In the genomic region with DNA sequence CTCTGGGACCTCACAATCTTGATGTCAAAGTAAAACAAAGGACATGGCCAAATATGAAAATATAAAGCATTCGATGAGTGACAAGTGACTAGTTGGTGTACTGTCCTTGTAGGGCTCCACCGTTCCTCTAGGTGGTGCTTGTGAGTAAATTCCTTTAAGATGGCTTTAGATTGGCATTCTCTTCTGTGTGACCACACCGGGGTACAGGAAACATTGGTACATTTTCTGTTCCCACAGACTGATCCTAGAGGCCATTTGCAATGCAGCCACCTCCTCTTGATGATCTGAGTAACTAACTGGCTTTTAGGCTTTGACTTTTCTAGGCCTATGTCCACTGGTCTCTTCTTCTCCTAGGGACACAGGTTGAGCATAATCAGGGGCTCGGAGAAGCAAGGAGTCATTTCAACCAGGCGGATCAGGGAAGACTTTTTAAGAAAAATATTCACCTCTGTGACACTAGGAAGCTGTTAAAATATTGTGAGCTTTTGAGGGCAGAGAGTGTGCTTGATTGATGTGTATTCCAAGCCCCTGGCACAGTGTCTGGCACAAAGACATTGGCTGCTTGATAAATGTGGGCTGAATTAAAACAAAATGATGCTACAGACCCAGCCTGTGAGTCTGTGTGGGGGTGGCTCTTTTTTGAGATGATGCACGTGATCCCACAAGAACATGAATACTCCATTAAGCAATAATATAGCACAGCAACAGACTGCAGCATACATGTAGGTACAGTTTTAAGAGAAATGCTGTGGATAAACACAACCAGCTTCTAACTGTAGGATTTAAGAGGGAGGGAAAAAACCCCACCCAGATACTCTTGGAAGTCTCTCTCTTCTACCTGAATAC, we compare ENCODE assay signal across 8 cellular contexts. TPM values are rescaled to one million over a fixed set of nuclear protein-coding genes. Genes with fewer than 3 reads are reported as not detected.
DNase-seq lines count a peak whose midpoint lies in the region; ATAC-seq, FAIRE-seq and TF ChIP-seq lines count a peak whose summit lies in the region.

No MANE protein-coding gene starts in this region.

- no peaks in the 10 kb centered on the region for H3K27me3 Mint-ChIP-seq in activated naive CD8-positive, alpha-beta T cell

- H3K27me3 ChIP-seq in AG04450 (ENCODE audit: control insufficient read depth, insufficient read depth, low read length): no peaks in the 10 kb centered on the region
- H3K27me3 ChIP-seq in Panc1 (ENCODE audit: control insufficient read depth, insufficient read depth, low read length): no peaks in the 10 kb centered on the region
- H3K27me3 ChIP-seq in right cardiac atrium (ENCODE audit: control insufficient read depth, insufficient read depth): no peaks in the 10 kb centered on the region

- peaks cover 7% of the 10 kb centered on the region for H3K36me3 Mint-ChIP-seq in activated naive CD8-positive, alpha-beta T cell

- FAIRE-seq in GM12891 (lab: Jason Lieb, UNC): peak; percentile 95

- TF ChIP-seq CTCF in AG04450 (IDR thresholded peaks at IDR 0.05; ENCODE audit: low read depth, low read length) (peak; percentile 66), Panc1 (IDR thresholded peaks at IDR 0.05) (peak; percentile 70)

- TF ChIP-seq POLR2A in GM12891 (IDR thresholded peaks at IDR 0.05; ENCODE audit: low read depth, low read length): no peak

- BruUV-seq in Panc1 (replicated peaks; lab: Mats Ljungman, UMichigan): no TSS peak

- H3K36me3 ChIP-seq in Panc1 (ENCODE audit: control insufficient read depth, insufficient read depth, low read length): no peaks in the 10 kb centered on the region

- WGBS in right cardiac atrium: 63% methylated on average over 6 of the region's 6 CpGs

- peaks cover 15% of the 10 kb centered on the region for H3K4me1 Mint-ChIP-seq in activated naive CD8-positive, alpha-beta T cell (ENCODE audit: low read depth)

- H3K4me1 ChIP-seq in Panc1 (ENCODE audit: control insufficient read depth, insufficient read depth, low read length) (no peaks in the 10 kb centered on the region), right cardiac atrium (ENCODE audit: control insufficient read depth, insufficient read depth, low read length) (peaks cover 2% of the 10 kb centered on the region)

- ATAC-seq in HG03103 (IDR thresholded peaks at IDR 0.05; ENCODE audit: low read depth, unreplicated experiment) (peak; percentile 58), Panc1 (peak; percentile 70; the same call in 1 of the 2 replicates), right cardiac atrium (peak; percentile 50 to 53)

- DNase-seq in AG04450 (ENCODE audit: low read depth, low spot score) (no peak), GM12891 (ENCODE audit: insufficient read length, low spot score) (no peak), Panc1 (ENCODE audit: low read depth, low spot score) (no peak), right cardiac atrium (no peak), mesenteric fat pad (ENCODE audit: low spot score) (no peak)
- DNase-seq in stimulated activated CD4-positive, alpha-beta T cell treated with anti-CD3 and anti-CD28 coated beads, Interleukin-12 subunit alpha, Interleukin-12 subunit beta, amount 100 ng/mL, for 48 hours (ENCODE audit: low read depth in 2 of 3, low spot score in 1 of 3): peak in 2 of 3 donors; percentile 22 to 45

- no peaks in the 10 kb centered on the region for H3K9me3 Mint-ChIP-seq in activated naive CD8-positive, alpha-beta T cell (ENCODE audit: low read depth)

- intact Hi-C loops in Panc1 (cut with micrococcal nuclease; ENCODE audit: unreplicated experiment) (loop anchor here (5.0 kb wide), 1 partner anchor 831 kb away; no protein-coding TSS in a partner anchor), right cardiac atrium (cut with DNase I) (no loop called here)

- peak overlapping the region; percentile 58 for H3K27ac Mint-ChIP-seq in activated naive CD8-positive, alpha-beta T cell

- no peak overlapping the region for H3K4me3 Mint-ChIP-seq in activated naive CD8-positive, alpha-beta T cell

- H3K27ac ChIP-seq in AG04450 (ENCODE audit: low read depth, low read length): no peak overlapping the region
- H3K27ac ChIP-seq in Panc1 (ENCODE audit: low read length): no peak overlapping the region
- no peak overlapping the region for H3K27ac ChIP-seq in right cardiac atrium (ENCODE audit: low read length)

- H3K4me3 ChIP-seq in AG04450 (ENCODE audit: low read depth, low read length) (no peak overlapping the region), Panc1 (ENCODE audit: low read depth in 2 of 2, low read length in 2 of 2) (no peak overlapping the region), right cardiac atrium (ENCODE audit: low read length) (no peak overlapping the region)

- in situ Hi-C loops in Panc1 (cut with HindIII; ENCODE audit: low pct_unique_long_range_greater_than_20kb, low sequenced_read_pairs): no loop called here

- POLR2A ChIA-PET in AG04450 (lab: Yijun Ruan, JAX) (no interaction called here), Panc1 (lab: Charles Lee) (no interaction called here)

- H3K9me3 ChIP-seq in AG04450 (ENCODE audit: control insufficient read depth, insufficient read depth, low read length): no peaks in the 10 kb centered on the region
- no peaks in the 10 kb centered on the region for H3K9me3 ChIP-seq in Panc1 (ENCODE audit: control insufficient read depth, insufficient read depth, low read depth, low read length)
- no peaks in the 10 kb centered on the region for H3K9me3 ChIP-seq in right cardiac atrium (ENCODE audit: control insufficient read depth, low read length)

- CTCF ChIA-PET in AG04450 (lab: Charles Lee) (interaction anchor here (1.1 to 1.2 kb wide), 2 partner anchors 10 to 21 kb away, joined by 3 read pairs; a partner anchor contains a TSS), Panc1 (lab: Charles Lee) (no interaction called here)

TF ChIP-seq in GM12891, 5 proteins besides CTCF, POLR2A, EP300 and RAD21:
- no peak for TF ChIP-seq SPI1 (IDR thresholded peaks at IDR 0.05; ENCODE audit: low read depth, low read length)
- no peak for TF ChIP-seq TAF1 (IDR thresholded peaks at IDR 0.05; ENCODE audit: low read depth, low read length)
- no peak for TF ChIP-seq POLR2AphosphoS5 (IDR thresholded peaks at IDR 0.05; ENCODE audit: low read depth, low read length)
- no peak for TF ChIP-seq PAX5 (IDR thresholded peaks at IDR 0.05; ENCODE audit: insufficient read depth, low read length, severe bottlenecking)
- TF ChIP-seq POU2F2 (IDR thresholded peaks at IDR 0.05; ENCODE audit: low read depth, low read length): no peak

RNA-seq across cellular contexts. Expression of a gene that starts 21.0 kb away (rescaled TPM):
- 4.0 and 6.0 TPM in 2 replicates for polyA plus RNA-seq in AG04450 (2011; rRNA removed)
- polyA minus RNA-seq in AG04450 (2011; rRNA and poly(A)+ RNA removed): 1.7 and 2.2 TPM in 2 replicates
- polyA plus RNA-seq in GM12891 (2012; ENCODE audit: low read depth, missing spikeins): 23.0 TPM
- 0.69 TPM for total RNA-seq in Panc1 (2021; ENCODE audit: unreplicated experiment)
- polyA plus RNA-seq in Panc1 (2012; ENCODE audit: insufficient read length): not detected
- 1 to 10 TPM; 3.0 to 8.5 (median 6.1) TPM for total RNA-seq in right cardiac atrium
- 1.8 TPM for polyA plus RNA-seq in right cardiac atrium
- total RNA-seq in mesenteric fat pad: 18.2 TPM

RNA-seq across cellular contexts. Expression of a gene that starts 52.3 kb away (rescaled TPM):
- 45.3 and 48.6 TPM in 2 replicates for polyA plus RNA-seq in AG04450 (2011; rRNA removed)
- polyA minus RNA-seq in AG04450 (2011; rRNA and poly(A)+ RNA removed): 18.4 and 24.2 TPM in 2 replicates
- polyA plus RNA-seq in GM12891 (2012; ENCODE audit: low read depth, missing spikeins): 24.9 TPM
- total RNA-seq in Panc1 (2021; ENCODE audit: unreplicated experiment): 20.3 TPM
- 23.9 TPM for polyA plus RNA-seq in Panc1 (2012; ENCODE audit: insufficient read length)
- 10 to 100 TPM; 21.8 to 32.9 (median 30.9) TPM for total RNA-seq in right cardiac atrium
- polyA plus RNA-seq in right cardiac atrium: 44.4 TPM
- 19.5 TPM for total RNA-seq in mesenteric fat pad

Comparison
In these comparisons a context has a peak if more than half of its experiments do, and no peak if none do; other contexts are left out.
1. DNase-seq: peak in stimulated activated CD4-positive, alpha-beta T cell treated with anti-CD3 and anti-CD28 coated beads, Interleukin-12 subunit alpha, Interleukin-12 subunit beta, amount 100 ng/mL, for 48 hours (2 of 3); none in AG04450 (single experiment), GM12891 (single experiment), Panc1 (single experiment), right cardiac atrium (0 of 3) and mesenteric fat pad (single experiment).
2. Peak in every context shown above with its lines, with median percentiles within 50 percentile points of each other: ATAC-seq.